ENCODE assay signal across 2 cellular contexts in genomic region chr12:53719649-53720048, GRCh38.
TF ChIP-seq lines count a peak whose summit lies in the region.

No MANE protein-coding gene starts in this region.

TF ChIP-seq in HEK293T, 16 proteins besides CTCF, POLR2A, EP300 and RAD21 (continued from another document):
- TF ChIP-seq PKNOX1 (IDR thresholded peaks at IDR 0.05) = peak; percentile 87

TF ChIP-seq in GM12878, 131 proteins besides CTCF, POLR2A, EP300 and RAD21:
- TF ChIP-seq, protein P1, sequence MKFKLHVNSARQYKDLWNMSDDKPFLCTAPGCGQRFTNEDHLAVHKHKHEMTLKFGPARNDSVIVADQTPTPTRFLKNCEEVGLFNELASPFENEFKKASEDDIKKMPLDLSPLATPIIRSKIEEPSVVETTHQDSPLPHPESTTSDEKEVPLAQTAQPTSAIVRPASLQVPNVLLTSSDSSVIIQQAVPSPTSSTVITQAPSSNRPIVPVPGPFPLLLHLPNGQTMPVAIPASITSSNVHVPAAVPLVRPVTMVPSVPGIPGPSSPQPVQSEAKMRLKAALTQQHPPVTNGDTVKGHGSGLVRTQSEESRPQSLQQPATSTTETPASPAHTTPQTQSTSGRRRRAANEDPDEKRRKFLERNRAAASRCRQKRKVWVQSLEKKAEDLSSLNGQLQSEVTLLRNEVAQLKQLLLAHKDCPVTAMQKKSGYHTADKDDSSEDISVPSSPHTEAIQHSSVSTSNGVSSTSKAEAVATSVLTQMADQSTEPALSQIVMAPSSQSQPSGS (IDR thresholded peaks at IDR 0.05; ENCODE audit: low read length) = no peak
- TF ChIP-seq SUZ12 (IDR thresholded peaks at IDR 0.05; ENCODE audit: unreplicated experiment) (no peak), PKNOX1 (IDR thresholded peaks at IDR 0.05) (peak; percentile 46), YBX1 (IDR thresholded peaks at IDR 0.05) (no peak)
- TF ChIP-seq, protein P2, sequence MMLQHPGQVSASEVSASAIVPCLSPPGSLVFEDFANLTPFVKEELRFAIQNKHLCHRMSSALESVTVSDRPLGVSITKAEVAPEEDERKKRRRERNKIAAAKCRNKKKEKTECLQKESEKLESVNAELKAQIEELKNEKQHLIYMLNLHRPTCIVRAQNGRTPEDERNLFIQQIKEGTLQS (IDR thresholded peaks at IDR 0.05; ENCODE audit: borderline replicate concordance, extremely low read depth, low read depth, low read length) = no peak
TF ChIP-seq in GM12878: peak in this region for 1.
